In genomic region chr4:26372525-26373172, GRCh38 we compare ENCODE assay signal across 8 cellular contexts. TPM values are rescaled to one million over a fixed set of nuclear protein-coding genes. Genes with fewer than 3 reads are reported as not detected.
DNase-seq lines count a peak whose midpoint lies in the region; ATAC-seq and TF ChIP-seq lines count a peak whose summit lies in the region.

No MANE protein-coding gene starts in this region.

- DNase-seq in CD8-positive, alpha-beta memory T cell, result peak; percentile 7 to 70 (median 65)
- peak; percentile 85 for DNase-seq in NCI-H69 (lab: John Stamatoyannopoulos, UW)
- peak; percentile 77 for DNase-seq in activated CD8-positive, alpha-beta memory T cell treated with anti-CD3 and anti-CD28 coated beads, Interleukin-2, amount 10 ng/mL, durations not matched to agents 7 days and 5 days
- DNase-seq in foreskin fibroblast, result peak; percentile 62 to 69
- peak; percentile 8 to 21 (median 8) for DNase-seq in stimulated activated CD4-positive, alpha-beta T cell treated with anti-CD3 and anti-CD28 coated beads, TNF-alpha, amount 100 ng/mL, for 48 hours (ENCODE audit: low read depth in 3 of 3)
- DNase-seq in kidney glomerular epithelial cell (lab: John Stamatoyannopoulos, UW), result no peak

- peaks cover 0 to 14% of the 10 kb centered on the region in 2 donors for H3K27me3 Mint-ChIP-seq in CD8-positive, alpha-beta memory T cell
- no peaks in the 10 kb centered on the region for H3K27me3 Mint-ChIP-seq in activated CD8-positive, alpha-beta memory T cell treated with anti-CD3 and anti-CD28 coated beads, Interleukin-2, amount 10 ng/mL, durations not matched to agents 7 days and 5 days

- peaks cover 11 to 17% (median 16%) of the 10 kb centered on the region in 3 donors for H3K36me3 Mint-ChIP-seq in CD8-positive, alpha-beta memory T cell
- H3K36me3 Mint-ChIP-seq in activated CD8-positive, alpha-beta memory T cell treated with anti-CD3 and anti-CD28 coated beads, Interleukin-2, amount 10 ng/mL, durations not matched to agents 7 days and 5 days, result peaks cover 39% of the 10 kb centered on the region

- no peak overlapping the region for H3K27ac ChIP-seq in CD8-positive, alpha-beta memory T cell (ENCODE audit: low read depth, low read length)

- CTCF ChIA-PET in CD8-positive, alpha-beta memory T cell (lab: Charles Lee), result interaction anchor here (1.1 to 2.6 kb wide), 3 partner anchors 28 to 48 kb away, joined by 3 to 9 read pairs (median 4); no protein-coding TSS in a partner anchor
- CTCF ChIA-PET in activated CD8-positive, alpha-beta memory T cell treated with anti-CD3 and anti-CD28 coated beads, Interleukin-2, amount 10 ng/mL, durations not matched to agents 7 days and 5 days (lab: Charles Lee), result interaction anchor here (0.7 to 2.5 kb wide), 6 partner anchors 10 to 48 kb away, joined by 3 to 12 read pairs (median 5); no protein-coding TSS in a partner anchor

- H3K9me3 ChIP-seq in CD8-positive, alpha-beta memory T cell (ENCODE audit: low read length), result no peaks in the 10 kb centered on the region

- H3K36me3 ChIP-seq in CD8-positive, alpha-beta memory T cell (ENCODE audit: insufficient read depth, low read length), result no peaks in the 10 kb centered on the region

- no peak overlapping the region for H3K4me3 ChIP-seq in CD8-positive, alpha-beta memory T cell (ENCODE audit: low read length)
- no peak overlapping the region for H3K4me3 ChIP-seq in foreskin fibroblast (ENCODE audit: low read depth in 1 of 2, low read length in 2 of 2)

- H3K27ac Mint-ChIP-seq in CD8-positive, alpha-beta memory T cell, result peak overlapping the region in 4 of 8 donors; percentile 1 to 46 (median 4)
- H3K27ac Mint-ChIP-seq in activated CD8-positive, alpha-beta memory T cell treated with anti-CD3 and anti-CD28 coated beads, Interleukin-2, amount 10 ng/mL, durations not matched to agents 7 days and 5 days, result peak overlapping the region; percentile 77

- no peaks in the 10 kb centered on the region for H3K9me3 Mint-ChIP-seq in CD8-positive, alpha-beta memory T cell
- no peaks in the 10 kb centered on the region for H3K9me3 Mint-ChIP-seq in activated CD8-positive, alpha-beta memory T cell treated with anti-CD3 and anti-CD28 coated beads, Interleukin-2, amount 10 ng/mL, durations not matched to agents 7 days and 5 days (ENCODE audit: low read depth)

- no peaks in the 10 kb centered on the region for H3K27me3 ChIP-seq in CD8-positive, alpha-beta memory T cell (ENCODE audit: insufficient read depth, low read length, poor library complexity, severe bottlenecking)

- H3K4me1 Mint-ChIP-seq in CD8-positive, alpha-beta memory T cell, result peaks cover 23 to 43% (median 34%) of the 10 kb centered on the region in 3 donors
- peaks cover 62% of the 10 kb centered on the region for H3K4me1 Mint-ChIP-seq in activated CD8-positive, alpha-beta memory T cell treated with anti-CD3 and anti-CD28 coated beads, Interleukin-2, amount 10 ng/mL, durations not matched to agents 7 days and 5 days

- ATAC-seq in GM19035 (IDR thresholded peaks at IDR 0.05; ENCODE audit: unreplicated experiment) (peak; percentile 90), HG03159 (IDR thresholded peaks at IDR 0.05; ENCODE audit: unreplicated experiment) (peak; percentile 85)
- peak; percentile 89 for ATAC-seq in activated CD8-positive, alpha-beta memory T cell treated with anti-CD3 and anti-CD28 coated beads, Interleukin-2, amount 10 ng/mL, durations not matched to agents 7 days and 5 days

- H3K4me1 ChIP-seq in CD8-positive, alpha-beta memory T cell (ENCODE audit: insufficient read depth, low read length), result peaks cover 16% of the 10 kb centered on the region

- TF ChIP-seq CTCF in foreskin fibroblast (IDR thresholded peaks at IDR 0.05; ENCODE audit: low read depth, low read length), result no peak

- POLR2A ChIA-PET in CD8-positive, alpha-beta memory T cell (lab: Charles Lee), result interaction anchor here (0.7 to 1.4 kb wide), 2 partner anchors 17 to 53 kb away, joined by 3 read pairs; no protein-coding TSS in a partner anchor

- peak overlapping the region in 3 of 7 donors; percentile 40 to 62 (median 42) for H3K4me3 Mint-ChIP-seq in CD8-positive, alpha-beta memory T cell
- H3K4me3 Mint-ChIP-seq in activated CD8-positive, alpha-beta memory T cell treated with anti-CD3 and anti-CD28 coated beads, Interleukin-2, amount 10 ng/mL, durations not matched to agents 7 days and 5 days, result peak overlapping the region; percentile 1

RNA-seq across cellular contexts. Expression of gene RBPJ, which starts 51.8 kb away (rescaled TPM):
- total RNA-seq in CD8-positive, alpha-beta memory T cell, result 100 to 1,000 TPM; 199 to 201 TPM
- 94.0 TPM for polyA plus RNA-seq in CD8-positive, alpha-beta memory T cell
- total RNA-seq in activated CD8-positive, alpha-beta memory T cell treated with anti-CD3 and anti-CD28 coated beads, Interleukin-2, amount 10 ng/mL, durations not matched to agents 7 days and 5 days, result 100 to 1,000 TPM in 1 of 2 experiments, 10 to 100 TPM in 1; 73.3 to 163 TPM
